ENCODE assay signal across 8 cellular contexts in the genomic region with DNA sequence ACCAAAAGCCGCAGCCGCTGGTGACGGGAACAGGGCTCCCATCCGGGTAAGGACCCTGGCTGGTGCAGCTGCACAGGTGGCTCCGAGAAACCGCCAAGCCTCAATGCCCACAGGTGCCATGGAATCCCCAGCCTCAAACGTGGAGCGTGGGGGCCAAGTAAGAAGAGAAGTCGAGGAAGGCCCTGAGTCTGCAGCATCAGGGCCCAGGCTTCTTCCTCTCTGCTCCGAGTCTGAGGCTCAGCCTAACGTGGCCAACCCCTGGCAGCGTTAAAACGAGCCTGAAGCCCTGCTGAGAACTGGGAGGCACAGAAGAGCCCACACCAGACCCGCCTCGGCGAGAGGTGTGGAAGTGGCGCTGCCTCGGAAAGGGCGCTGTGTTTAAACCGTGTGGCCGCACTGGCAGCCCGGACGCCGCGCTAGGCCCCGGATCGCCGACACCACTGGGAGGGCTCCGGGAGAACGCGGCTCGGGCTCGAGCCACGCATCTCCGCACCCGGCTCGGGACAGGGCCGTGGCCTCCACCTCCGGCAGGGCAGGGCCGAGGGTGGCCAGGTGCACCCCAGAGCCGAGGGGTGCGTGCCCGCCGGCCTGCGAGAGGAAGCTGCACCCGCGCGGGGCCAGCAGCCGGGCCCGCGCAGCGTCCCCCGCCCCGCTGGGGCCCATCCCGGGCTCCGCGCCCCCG. TPM values are rescaled to one million over a fixed set of nuclear protein-coding genes. Genes with fewer than 3 reads are reported as not detected.
DNase-seq lines count a peak whose midpoint lies in the region; ATAC-seq and TF ChIP-seq lines count a peak whose summit lies in the region.

No MANE protein-coding gene starts in this region.

- no peaks in the 10 kb centered on the region for H3K27me3 Mint-ChIP-seq in T-helper 2 cell treated with Interferon-gamma antibody and Interleukin-4, amounts not matched to agents 5 μg/mL and 100 μg/mL, for 36 hours (ENCODE audit: low read depth)

- H3K4me3 ChIP-seq in cardiac muscle cell (peak overlapping the region; percentile 65), fibroblast of pulmonary artery (replicated peaks; ENCODE audit: low read depth, low read length) (peak overlapping the region; percentile 61)

- peaks cover 4% of the 10 kb centered on the region for H3K4me1 ChIP-seq in cardiac muscle cell (ENCODE audit: low read depth)

- no peaks in the 10 kb centered on the region for H3K9me3 ChIP-seq in cardiac muscle cell (ENCODE audit: low read depth)

- ATAC-seq in Right ventricle myocardium inferior (no peak), HG02973 (IDR thresholded peaks at IDR 0.05; ENCODE audit: unreplicated experiment) (peak; percentile 18), HG03457 (IDR thresholded peaks at IDR 0.05; ENCODE audit: unreplicated experiment) (no peak)

- TF ChIP-seq CTCF in cardiac muscle cell (IDR thresholded peaks at IDR 0.05; ENCODE audit: low read depth, low read length), result no peak
- TF ChIP-seq CTCF in fibroblast of pulmonary artery (IDR thresholded peaks at IDR 0.05; ENCODE audit: low read length, missing control alignments), result no peak

- intact Hi-C loops in Right ventricle myocardium inferior (cut with DNase I) (no loop called here), posterior vena cava (cut with DNase I) (no loop called here)

- H3K27ac Mint-ChIP-seq in T-helper 2 cell treated with Interferon-gamma antibody and Interleukin-4, amounts not matched to agents 5 μg/mL and 100 μg/mL, for 36 hours, result peak overlapping the region; percentile 62

- no peaks in the 10 kb centered on the region for H3K27me3 ChIP-seq in cardiac muscle cell

- H3K9me3 Mint-ChIP-seq in T-helper 2 cell treated with Interferon-gamma antibody and Interleukin-4, amounts not matched to agents 5 μg/mL and 100 μg/mL, for 36 hours, result no peaks in the 10 kb centered on the region

- peaks cover 24% of the 10 kb centered on the region for H3K36me3 ChIP-seq in cardiac muscle cell

- no peak overlapping the region for H3K27ac ChIP-seq in cardiac muscle cell

- DNase-seq in cardiac muscle cell (ENCODE audit: low read depth in 1 of 2, low spot score in 1 of 2) (peak; percentile 23 to 54), Right ventricle myocardium inferior (ENCODE audit: missing footprints) (no peak), fibroblast of pulmonary artery (ENCODE audit: low read depth) (peak; percentile 20), posterior vena cava (ENCODE audit: low spot score) (peak; percentile 76), NCI-H774 (lab: John Stamatoyannopoulos, UW) (no peak)
- no peak for DNase-seq in T-helper 2 cell treated with Interferon-gamma antibody and Interleukin-4, amounts not matched to agents 5 μg/mL and 100 μg/mL, for 36 hours (ENCODE audit: low spot score)

- H3K4me3 Mint-ChIP-seq in T-helper 2 cell treated with Interferon-gamma antibody and Interleukin-4, amounts not matched to agents 5 μg/mL and 100 μg/mL, for 36 hours, result peak overlapping the region; percentile 87

- peaks cover 19% of the 10 kb centered on the region for H3K36me3 Mint-ChIP-seq in T-helper 2 cell treated with Interferon-gamma antibody and Interleukin-4, amounts not matched to agents 5 μg/mL and 100 μg/mL, for 36 hours (ENCODE audit: low read depth)

- peaks cover 18% of the 10 kb centered on the region for H3K4me1 Mint-ChIP-seq in T-helper 2 cell treated with Interferon-gamma antibody and Interleukin-4, amounts not matched to agents 5 μg/mL and 100 μg/mL, for 36 hours (ENCODE audit: low read depth)

RNA-seq across cellular contexts. Expression of a gene that starts 0.7 kb away (rescaled TPM):
- total RNA-seq in cardiac muscle cell (30.6 and 35.3 TPM in 2 replicates), Right ventricle myocardium inferior (10.8 TPM), posterior vena cava (10 to 100 TPM in 1 of 2 donors, 1 to 10 TPM in 1; 9.1 to 11.0 TPM)
- polyA plus RNA-seq in cardiac muscle cell, result 48.1 and 49.0 TPM in 2 replicates

RNA-seq across cellular contexts. Expression of a gene that starts 10.9 kb away (rescaled TPM):
- total RNA-seq in cardiac muscle cell, result 57.3 and 65.6 TPM in 2 replicates
- 61.2 and 78.4 TPM in 2 replicates for polyA plus RNA-seq in cardiac muscle cell
- 17.2 TPM for total RNA-seq in Right ventricle myocardium inferior
- total RNA-seq in posterior vena cava, result 10 to 100 TPM; 15.9 to 17.7 TPM

RNA-seq across cellular contexts. Expression of a gene that starts 15.9 kb away (rescaled TPM):
- total RNA-seq in cardiac muscle cell, result 53.0 and 82.9 TPM in 2 replicates
- polyA plus RNA-seq in cardiac muscle cell, result 73.9 and 91.8 TPM in 2 replicates
- 17.5 TPM for total RNA-seq in Right ventricle myocardium inferior
- total RNA-seq in posterior vena cava, result 10 to 100 TPM; 14.9 to 18.0 TPM

RNA-seq across cellular contexts. Expression of a gene that starts 29.2 kb away (rescaled TPM):
- total RNA-seq in cardiac muscle cell, result 65.7 and 93.8 TPM in 2 replicates
- polyA plus RNA-seq in cardiac muscle cell, result 55.5 and 60.3 TPM in 2 replicates
- total RNA-seq in Right ventricle myocardium inferior, result 30.5 TPM
- 10 to 100 TPM; 56.2 to 59.6 TPM for total RNA-seq in posterior vena cava

RNA-seq across cellular contexts. Expression of a gene that starts 37.9 kb away (rescaled TPM):
- total RNA-seq in cardiac muscle cell (70.2 and 98.6 TPM in 2 replicates), Right ventricle myocardium inferior (244 TPM), posterior vena cava (10 to 100 TPM; 24.4 to 27.3 TPM)
- polyA plus RNA-seq in cardiac muscle cell, result 93.1 and 111 TPM in 2 replicates

Comparison
In these comparisons a context has a peak if more than half of its experiments do, and no peak if none do; other contexts are left out.
1. DNase-seq: peak in cardiac muscle cell (2 of 2), fibroblast of pulmonary artery (single experiment) and posterior vena cava (single experiment); none in Right ventricle myocardium inferior (single experiment), T-helper 2 cell treated with Interferon-gamma antibody and Interleukin-4, amounts not matched to agents 5 μg/mL and 100 μg/mL, for 36 hours (single experiment) and NCI-H774 (single experiment).